Comparison of ENCODE assay signal across 8 cellular contexts in genomic region chr6:31660224-31660997, GRCh38. TPM values are rescaled to one million over a fixed set of nuclear protein-coding genes. Genes with fewer than 3 reads are reported as not detected.
DNase-seq lines count a peak whose midpoint lies in the region; ATAC-seq and TF ChIP-seq lines count a peak whose summit lies in the region.

C6orf47 (minus strand) TSS chr6:31660778; CDS start chr6:31659947, 831 bp downstream.

- DNase-seq in AG08395 (ENCODE audit: low spot score): peak; percentile 85
- DNase-seq in PC-3: peak; percentile 78
- DNase-seq in activated T-cell treated with anti-CD3 and anti-CD28 coated beads, Interleukin-2, amount 50 U/mL, for 24 hours: peak; percentile 83
- DNase-seq in stimulated activated CD8-positive, alpha-beta memory T cell treated with anti-CD3 and anti-CD28 coated beads, Interleukin-7, amount 100 ng/mL, for 4 hours (ENCODE audit: low read depth in 2 of 2): peak; percentile 48 to 76

- no peaks in the 10 kb centered on the region for H3K27me3 ChIP-seq in PC-3 (ENCODE audit: low read length)
- no peaks in the 10 kb centered on the region for H3K27me3 ChIP-seq in esophagus (ENCODE audit: control insufficient read depth in 1 of 2, insufficient read depth in 2 of 2, low read length in 2 of 2)
- no peaks in the 10 kb centered on the region for H3K27me3 ChIP-seq in mucosa of stomach (ENCODE audit: control insufficient read depth, insufficient read depth, low read length)

- H4K20me1 ChIP-seq in PC-3 (ENCODE audit: low read length): peaks cover 4% of the 10 kb centered on the region; the same call in 1 of the 2 replicates

- peaks cover 6% of the 10 kb centered on the region for H3K36me3 Mint-ChIP-seq in IgD-negative memory B cell
- peaks cover 95% of the 10 kb centered on the region for H3K36me3 Mint-ChIP-seq in activated T-cell treated with anti-CD3 and anti-CD28 coated beads, Interleukin-2, amount 50 U/mL, for 24 hours (ENCODE audit: low read depth)

- H3K27me3 Mint-ChIP-seq in IgD-negative memory B cell: peaks cover 1% of the 10 kb centered on the region
- H3K27me3 Mint-ChIP-seq in activated T-cell treated with anti-CD3 and anti-CD28 coated beads, Interleukin-2, amount 50 U/mL, for 24 hours: no peaks in the 10 kb centered on the region

- H3F3A ChIP-seq in PC-3 (ENCODE audit: low read length, unreplicated experiment): no peaks in the 10 kb centered on the region

- peaks cover 51% of the 10 kb centered on the region for H3K79me2 ChIP-seq in PC-3 (ENCODE audit: low read length)

- intact Hi-C loops in PC-3 (cut with micrococcal nuclease): no loop called here

- H3K4me2 ChIP-seq in PC-3 (ENCODE audit: low read length): peak within 1 kb of the TSS; percentile 99

- H3K4me3 Mint-ChIP-seq in IgD-negative memory B cell: peak within 1 kb of the TSS; percentile 92 to 98 (median 94)
- peak within 1 kb of the TSS; percentile 96 for H3K4me3 Mint-ChIP-seq in activated T-cell treated with anti-CD3 and anti-CD28 coated beads, Interleukin-2, amount 50 U/mL, for 24 hours

- WGBS in esophagus, 2 donors: 1% methylated on average over 48 to 51 of the region's 51 CpGs

- peaks cover 35 to 58% (median 49%) of the 10 kb centered on the region in 3 donors for H3K4me1 Mint-ChIP-seq in IgD-negative memory B cell
- H3K4me1 Mint-ChIP-seq in activated T-cell treated with anti-CD3 and anti-CD28 coated beads, Interleukin-2, amount 50 U/mL, for 24 hours (ENCODE audit: low read depth): peaks cover 86% of the 10 kb centered on the region

- POLR2A ChIA-PET in PC-3 (lab: Charles Lee; ENCODE audit: unreplicated experiment): interaction anchor here (0.7 kb wide), 2 partner anchors 158 to 1184 kb away, joined by 3 to 7 read pairs; no protein-coding TSS in a partner anchor

- peaks cover 52% of the 10 kb centered on the region for H3K4me1 ChIP-seq in PC-3 (ENCODE audit: insufficient read depth, low read length)
- peaks cover 15 to 21% of the 10 kb centered on the region in 2 donors for H3K4me1 ChIP-seq in esophagus (ENCODE audit: control insufficient read depth in 2 of 2, insufficient read depth in 2 of 2, low read length in 1 of 2)
- peaks cover 38% of the 10 kb centered on the region for H3K4me1 ChIP-seq in mucosa of stomach (ENCODE audit: control insufficient read depth, insufficient read depth, low read length)

- H3K36me3 ChIP-seq in PC-3 (ENCODE audit: low read depth, low read length) (peaks cover 5% of the 10 kb centered on the region), esophagus (ENCODE audit: control insufficient read depth in 2 of 2, insufficient read depth in 2 of 2, low read length in 1 of 2) (peaks cover 0 to 13% of the 10 kb centered on the region in 2 donors), mucosa of stomach (ENCODE audit: control insufficient read depth, insufficient read depth, low read length) (peaks cover 5% of the 10 kb centered on the region)

- ATAC-seq in GM19035 (IDR thresholded peaks at IDR 0.05; ENCODE audit: unreplicated experiment): peak; percentile 44
- ATAC-seq in PC-3: peak; percentile 84

- peak within 1 kb of the TSS; percentile 28 for H3K27ac ChIP-seq in PC-3 (ENCODE audit: low read length)
- H3K27ac ChIP-seq in esophagus (ENCODE audit: low read depth in 2 of 2, low read length in 1 of 2): peak within 1 kb of the TSS; percentile 94 to 95

- CTCF ChIA-PET in PC-3 (lab: Charles Lee): interaction anchor here (0.6 kb wide), 1 partner anchor 1178 kb away, joined by 3 read pairs; the partner anchor contains the start of gene TAP2

- H3K9me3 ChIP-seq in PC-3 (ENCODE audit: low read length): no peaks in the 10 kb centered on the region
- H3K9me3 ChIP-seq in esophagus (ENCODE audit: control insufficient read depth in 2 of 2, insufficient read depth in 1 of 2, low read depth in 1 of 2, low read length in 1 of 2): no peaks in the 10 kb centered on the region
- H3K9me3 ChIP-seq in mucosa of stomach (ENCODE audit: control insufficient read depth, low read length): no peaks in the 10 kb centered on the region

- H3K4me3 ChIP-seq in PC-3 (ENCODE audit: low read length) (peak within 1 kb of the TSS; percentile 92), esophagus (ENCODE audit: low read depth in 1 of 2, low read length in 2 of 2) (peak within 1 kb of the TSS; percentile 71 to 88), mucosa of stomach (ENCODE audit: low read length) (peak within 1 kb of the TSS; percentile 83)

- H2AFZ ChIP-seq in PC-3 (ENCODE audit: low read length): peak within 1 kb of the TSS; percentile 78

- H3K27ac Mint-ChIP-seq in IgD-negative memory B cell: peak within 1 kb of the TSS; percentile 74 to 90 (median 84)
- H3K27ac Mint-ChIP-seq in activated T-cell treated with anti-CD3 and anti-CD28 coated beads, Interleukin-2, amount 50 U/mL, for 24 hours: peak within 1 kb of the TSS; percentile 96

- BruUV-seq in PC-3 (replicated peaks; lab: Mats Ljungman, UMichigan): TSS peak; percentile 43

- H3K9me2 ChIP-seq in PC-3 (replicated peaks; ENCODE audit: low read length): no peaks in the 10 kb centered on the region

- H3K9me3 Mint-ChIP-seq in IgD-negative memory B cell: no peaks in the 10 kb centered on the region
- no peaks in the 10 kb centered on the region for H3K9me3 Mint-ChIP-seq in activated T-cell treated with anti-CD3 and anti-CD28 coated beads, Interleukin-2, amount 50 U/mL, for 24 hours

- no peak for TF ChIP-seq CTCF in PC-3 (conservative IDR thresholded peaks at IDR 0.05; ENCODE audit: low read depth, low read length)

- H3K9ac ChIP-seq in PC-3 (ENCODE audit: low read length): peak within 1 kb of the TSS; percentile 85
- H3K9ac ChIP-seq in mucosa of stomach (ENCODE audit: low read length): peak within 1 kb of the TSS; percentile 83

RNA-seq across cellular contexts. Expression of gene C6orf47, which starts in this region (rescaled TPM):
- 28.1 TPM for polyA plus RNA-seq in IgD-negative memory B cell
- total RNA-seq in PC-3 (2014; rRNA removed): 26.3 and 33.2 TPM in 2 replicates
- polyA plus RNA-seq in esophagus: 10 to 100 TPM; 20.6 to 21.1 TPM

Comparison
In these comparisons a context has a peak if more than half of its experiments do, and no peak if none do; other contexts are left out.
1. Peak in every context shown above with its lines: DNase-seq, ATAC-seq, H3K4me3 ChIP-seq and H3K27ac ChIP-seq.